Comparison of ENCODE assay signal across 7 cellular contexts in the genomic region with DNA sequence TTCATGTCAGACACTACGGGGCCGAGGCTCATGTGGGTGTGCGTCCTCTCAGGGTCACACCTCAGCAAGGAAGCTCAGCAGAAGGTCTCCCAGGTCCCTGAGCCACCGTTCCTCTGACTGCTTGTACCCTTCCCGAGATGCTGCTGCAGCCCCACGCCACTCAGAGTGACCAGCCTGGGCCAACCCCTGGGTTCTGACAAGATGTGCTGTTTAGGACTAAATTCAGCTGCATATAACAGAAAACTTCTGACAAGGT.
"Had no signal": no experiment of that assay in that cellular context is flagged by ENCODE, and none has a peak within 500 bp of the region (broad histone marks: within the 10 kb centered on the region; RNA-seq: fewer than 3 reads in every experiment).

No MANE protein-coding gene starts in this region.

- H3K4me3 ChIP-seq: GM23338, HAP-1 had no signal

- FAIRE-seq: HepG2 had no signal

- H3K36me3 ChIP-seq: HAP-1 had no signal

- H2AFZ ChIP-seq: GM23338 had no signal

- H3K4me1 Mint-ChIP-seq: GM23338 had no signal

- H3K4me3 Mint-ChIP-seq: GM23338, HFFc6, IgD-negative memory B cell had no signal

- H3K36me3 Mint-ChIP-seq: IgD-negative memory B cell had no signal

- H3K27ac ChIP-seq: HL-60 had no signal

- H3K4me2 ChIP-seq: GM23338 had no signal

- DNase-seq: H7, HFFc6 had no signal

- H3K9me3 ChIP-seq: HAP-1 had no signal

- H3K27ac Mint-ChIP-seq: GM23338, HFFc6, IgD-negative memory B cell had no signal

- H3K9me3 Mint-ChIP-seq: GM23338 had no signal

- H3K4me1 ChIP-seq: HAP-1 had no signal
